19 cellular contexts compared by ENCODE assay signal in the genomic region with DNA sequence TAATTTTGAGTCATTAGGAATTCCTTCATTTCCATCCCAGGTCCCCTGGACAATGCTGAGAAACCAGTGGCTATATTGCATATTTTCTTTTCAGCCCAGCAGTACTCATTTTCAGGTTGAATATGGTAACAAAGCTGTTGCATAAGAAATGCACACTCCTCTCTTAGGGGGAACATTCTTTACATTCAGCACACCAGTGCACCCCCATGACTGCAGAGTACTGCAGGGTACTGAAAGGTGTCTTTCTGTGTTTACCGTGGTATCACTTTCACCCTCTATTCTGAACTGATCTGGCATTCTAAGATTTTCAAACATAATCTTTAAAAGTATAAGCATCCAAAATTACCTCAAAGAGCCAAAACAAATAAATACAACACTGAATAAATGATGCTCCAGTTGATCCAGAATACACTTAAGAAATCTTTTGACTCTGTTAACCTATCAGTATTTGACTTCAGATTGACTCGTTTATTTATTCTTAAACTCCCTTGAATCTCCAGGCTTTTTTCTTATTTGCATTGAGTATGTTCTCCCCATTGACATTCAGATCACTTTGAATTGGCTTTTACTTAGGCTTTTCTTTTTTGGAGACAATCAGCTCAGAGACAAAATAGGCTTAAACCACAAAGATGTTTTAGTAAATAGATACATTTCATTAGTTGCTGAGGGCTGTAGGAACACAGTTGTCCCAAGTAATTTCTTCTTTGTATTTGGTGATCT.
DNase-seq lines count a peak whose midpoint lies in the region; ATAC-seq and TF ChIP-seq lines count a peak whose summit lies in the region.
"Had no signal": no experiment of that assay in that cellular context is flagged by ENCODE, and none has a peak within 500 bp of the region (broad histone marks: within the 10 kb centered on the region; RNA-seq: fewer than 3 reads in every experiment).

No MANE protein-coding gene starts in this region.

- H3K4me2 ChIP-seq in GM23338 = peak overlapping the region; percentile 27
- H3K4me2 ChIP-seq: A549 had no signal

- H3K9me3 ChIP-seq in HUES64 (ENCODE audit: insufficient read depth, low read depth, low read length) = no peaks in the 10 kb centered on the region; the same call in 1 of the 2 replicates
- H3K9me3 ChIP-seq in iPS DF 6.9 (ENCODE audit: control insufficient read depth, insufficient read depth, low read length) = no peaks in the 10 kb centered on the region
- H3K9me3 ChIP-seq in MG63 = no peaks in the 10 kb centered on the region
- H3K9me3 ChIP-seq: A549, Caco-2 had no signal

- no peaks in the 10 kb centered on the region for H3F3A ChIP-seq in GM23338 (replicated peaks; ENCODE audit: low read depth)

- H3K36me3 Mint-ChIP-seq in GM23338 (ENCODE audit: low read depth) (peaks cover 17% of the 10 kb centered on the region), MCF 10A (ENCODE audit: insufficient read depth, unreplicated experiment) (no peaks in the 10 kb centered on the region)

- no peaks in the 10 kb centered on the region for H3K79me2 ChIP-seq in GM23338 (replicated peaks; ENCODE audit: insufficient read depth)

- peak; percentile 82 for ATAC-seq in GM23338
- ATAC-seq: A549, HCT116 had no signal

- TF ChIP-seq CTCF in GM23338 (conservative IDR thresholded peaks at IDR 0.05; ENCODE audit: low read depth in 2 of 2) (no peak), choroid plexus epithelial cell (conservative IDR thresholded peaks at IDR 0.05; ENCODE audit: low read depth, low read length) (no peak), MCF 10A (IDR thresholded peaks at IDR 0.05; ENCODE audit: unreplicated experiment) (no peak)

- H3K27me3 ChIP-seq in GM23338 (ENCODE audit: insufficient read depth) (no peaks in the 10 kb centered on the region), HUES64 (ENCODE audit: insufficient read depth, low read length) (no peaks in the 10 kb centered on the region), iPS DF 6.9 (ENCODE audit: control insufficient read depth, insufficient read depth, low read length) (no peaks in the 10 kb centered on the region), MG63 (no peaks in the 10 kb centered on the region)

- intact Hi-C loops in MCF 10A (cut with micrococcal nuclease) = no loop called here

- H3K27ac ChIP-seq in GM23338 (ENCODE audit: low read depth) (peak overlapping the region; percentile 82), HUES64 (ENCODE audit: low read depth, low read length) (peak overlapping the region; percentile 86; the same call in 1 of the 2 replicates), iPS DF 6.9 (ENCODE audit: low read length) (peak overlapping the region; percentile 37)
- H3K27ac ChIP-seq: 22Rv1, A549, C4-2B, HL-60 had no signal

- H3K27ac Mint-ChIP-seq in GM23338 (peak overlapping the region; percentile 46), MCF 10A (ENCODE audit: low read depth, unreplicated experiment) (no peak overlapping the region)
- H3K27ac Mint-ChIP-seq: CD4-positive, alpha-beta T cell; HFFc6 had no signal

- H3K4me1 ChIP-seq in GM23338 (ENCODE audit: insufficient read depth) = peaks cover 52% of the 10 kb centered on the region
- H3K4me1 ChIP-seq in HUES64 (ENCODE audit: insufficient read depth, low read length) = peaks cover 52% of the 10 kb centered on the region
- H3K4me1 ChIP-seq in iPS DF 6.9 (ENCODE audit: control insufficient read depth, insufficient read depth, low read length) = peaks cover 7% of the 10 kb centered on the region; the same call in 1 of the 2 replicates

- CTCF ChIA-PET in MCF 10A (lab: Yijun Ruan, JAX) = interaction anchor here (0.8 to 1.4 kb wide), 3 partner anchors 40 to 254 kb away, joined by 3 to 7 read pairs (median 4); no protein-coding TSS in a partner anchor

- WGBS in HUES64 = 20% methylated on average over 2 of the region's 2 CpGs
- no CpG with 5 or more reads among the region's 2 CpGs for WGBS in iPS DF 6.9 (ENCODE audit: insufficient coverage, insufficient read length)

- H3K4me3 Mint-ChIP-seq in GM23338 = peak overlapping the region; percentile 10; the same call in 2 of the 3 replicates
- no peak overlapping the region for H3K4me3 Mint-ChIP-seq in MCF 10A (ENCODE audit: unreplicated experiment)
- H3K4me3 Mint-ChIP-seq: CD4-positive, alpha-beta T cell; HFFc6 had no signal

- no peaks in the 10 kb centered on the region for H4K20me1 ChIP-seq in GM23338 (replicated peaks; ENCODE audit: insufficient read depth)

- POLR2A ChIA-PET in MCF 10A (lab: Yijun Ruan, JAX) = interaction anchor here (0.5 to 0.8 kb wide), 2 partner anchors 10 to 1427 kb away, joined by 3 read pairs; no protein-coding TSS in a partner anchor

- H3K9me2 ChIP-seq in GM23338 (ENCODE audit: insufficient read depth) = no peaks in the 10 kb centered on the region

- no peak overlapping the region for H3K9ac ChIP-seq in HUES64 (ENCODE audit: low read depth, low read length)

- peaks cover 56% of the 10 kb centered on the region for H3K4me1 Mint-ChIP-seq in GM23338
- peaks cover 37% of the 10 kb centered on the region for H3K4me1 Mint-ChIP-seq in MCF 10A (ENCODE audit: insufficient read depth, unreplicated experiment)

- DNase-seq in GM23338 (ENCODE audit: low spot score) (peak; percentile 57), choroid plexus epithelial cell (ENCODE audit: low read depth) (peak; percentile 20), iPS DF 6.9 (ENCODE audit: low read depth, low spot score) (no peak), cerebellar cortex (ENCODE audit: low spot score) (no peak), MG63 (no peak), NCI-H146 (lab: John Stamatoyannopoulos, UW) (no peak), MCF 10A (ENCODE audit: unreplicated experiment) (no peak)
- DNase-seq: AML-193; Caco-2; CD4-positive, alpha-beta T cell; DMS79; GDM1; HFFc6 had no signal

- H3K27me3 Mint-ChIP-seq in GM23338 (ENCODE audit: insufficient read depth, low read depth, poor library complexity) (peaks cover 1% of the 10 kb centered on the region), MCF 10A (ENCODE audit: insufficient read depth, unreplicated experiment) (no peaks in the 10 kb centered on the region)
- H3K27me3 Mint-ChIP-seq: CD4-positive, alpha-beta T cell had no signal

- H3K36me3 ChIP-seq in GM23338 (ENCODE audit: insufficient read depth) = no peaks in the 10 kb centered on the region
- H3K36me3 ChIP-seq in HUES64 (ENCODE audit: insufficient read depth, low read length) = no peaks in the 10 kb centered on the region
- no peaks in the 10 kb centered on the region for H3K36me3 ChIP-seq in iPS DF 6.9 (ENCODE audit: control insufficient read depth, insufficient read depth, low read length)
- H3K36me3 ChIP-seq in MG63 = no peaks in the 10 kb centered on the region

- H3K4me3 ChIP-seq in GM23338 (0 out of 2 replicates have a peak overlapping the region, but pooled peaks have one; percentile 1), HUES64 (ENCODE audit: low read length) (no peak overlapping the region; the same call in 1 of the 2 replicates), choroid plexus epithelial cell (ENCODE audit: low read depth, low read length) (no peak overlapping the region), iPS DF 6.9 (ENCODE audit: low read length) (no peak overlapping the region), MG63 (no peak overlapping the region)
- H3K4me3 ChIP-seq: A549 had no signal

- H3K9me3 Mint-ChIP-seq in GM23338 (peaks cover 15% of the 10 kb centered on the region), MCF 10A (ENCODE audit: unreplicated experiment) (no peaks in the 10 kb centered on the region)
- H3K9me3 Mint-ChIP-seq: CD4-positive, alpha-beta T cell; HFFc6 had no signal

- BruUV-seq in MCF 10A (replicated peaks; lab: Mats Ljungman, UMichigan) = no TSS peak

- H2AFZ ChIP-seq in GM23338 = no peak overlapping the region

TF ChIP-seq in GM23338, 12 proteins besides CTCF, POLR2A, EP300 and RAD21:
- TF ChIP-seq CREB1 (CRISPR knock-in tag; IDR thresholded peaks at IDR 0.05; ENCODE audit: low read depth) = 0 out of 2 replicates have a peak, but pooled peaks have one; percentile 16
- TF ChIP-seq NANOG (IDR thresholded peaks at IDR 0.05; ENCODE audit: borderline replicate concordance) = peak; percentile 51; the same call in 1 of the 2 replicates
- TF ChIP-seq, protein P1, sequence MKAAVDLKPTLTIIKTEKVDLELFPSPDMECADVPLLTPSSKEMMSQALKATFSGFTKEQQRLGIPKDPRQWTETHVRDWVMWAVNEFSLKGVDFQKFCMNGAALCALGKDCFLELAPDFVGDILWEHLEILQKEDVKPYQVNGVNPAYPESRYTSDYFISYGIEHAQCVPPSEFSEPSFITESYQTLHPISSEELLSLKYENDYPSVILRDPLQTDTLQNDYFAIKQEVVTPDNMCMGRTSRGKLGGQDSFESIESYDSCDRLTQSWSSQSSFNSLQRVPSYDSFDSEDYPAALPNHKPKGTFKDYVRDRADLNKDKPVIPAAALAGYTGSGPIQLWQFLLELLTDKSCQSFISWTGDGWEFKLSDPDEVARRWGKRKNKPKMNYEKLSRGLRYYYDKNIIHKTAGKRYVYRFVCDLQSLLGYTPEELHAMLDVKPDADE (IDR thresholded peaks at IDR 0.05) = no peak

Comparison
In these comparisons a context has a peak if more than half of its experiments do, and no peak if none do; other contexts are left out.
1. DNase-seq: peak in GM23338 (single experiment) and choroid plexus epithelial cell (single experiment); none in iPS DF 6.9 (single experiment), cerebellar cortex (single experiment), MG63 (single experiment), NCI-H146 (single experiment) and MCF 10A (single experiment).
2. Peak in every context shown above with its lines, with median percentiles within 50 percentile points of each other: H3K27ac ChIP-seq.